9 cellular contexts compared by ENCODE assay signal in genomic region chr7:14691597-14692203, GRCh38.
DNase-seq lines count a peak whose midpoint lies in the region; ATAC-seq and TF ChIP-seq lines count a peak whose summit lies in the region.
"Had no signal": no experiment of that assay in that cellular context is flagged by ENCODE, and none has a peak within 500 bp of the region (broad histone marks: within the 10 kb centered on the region; RNA-seq: fewer than 3 reads in every experiment).

No MANE protein-coding gene starts in this region.

- H3K79me2 ChIP-seq in OCI-LY1 (ENCODE audit: insufficient read depth, low read length), result no peaks in the 10 kb centered on the region

- H3F3A ChIP-seq in OCI-LY1 (ENCODE audit: insufficient read depth, low read length), result no peaks in the 10 kb centered on the region

- no peaks in the 10 kb centered on the region for H3K36me3 ChIP-seq in OCI-LY1 (ENCODE audit: insufficient read depth, low read length)
- H3K36me3 ChIP-seq: BLaER1 had no signal

- peak overlapping the region; percentile 18 for H3K27ac ChIP-seq in OCI-LY1 (ENCODE audit: low read depth, low read length, poor library complexity, severe bottlenecking)
- H3K27ac ChIP-seq: BLaER1 had no signal

- H3K27me3 ChIP-seq in OCI-LY1 (ENCODE audit: insufficient read depth, low read length), result no peaks in the 10 kb centered on the region
- H3K27me3 ChIP-seq: BLaER1 had no signal

- H3K4me1 ChIP-seq in OCI-LY1 (ENCODE audit: insufficient read depth, low read length, severe bottlenecking), result peaks cover 36% of the 10 kb centered on the region
- H3K4me1 ChIP-seq: BLaER1 had no signal

- H3K4me1 Mint-ChIP-seq in progenitor cell of endocrine pancreas (ENCODE audit: low read depth), result peaks cover 12% of the 10 kb centered on the region

- no peaks in the 10 kb centered on the region for H3K9me3 Mint-ChIP-seq in progenitor cell of endocrine pancreas (ENCODE audit: low read depth)

- H3K4me3 Mint-ChIP-seq in progenitor cell of endocrine pancreas (ENCODE audit: low read depth), result no peak overlapping the region

- no peaks in the 10 kb centered on the region for H3K36me3 Mint-ChIP-seq in progenitor cell of endocrine pancreas (ENCODE audit: insufficient read depth)

- H2AFZ ChIP-seq in OCI-LY1 (ENCODE audit: low read length), result no peak overlapping the region

- H3K4me2 ChIP-seq in OCI-LY1 (ENCODE audit: low read length), result no peak overlapping the region; the same call in 1 of the 2 replicates
- H3K4me2 ChIP-seq: BLaER1 had no signal

- H3K4me3 ChIP-seq in OCI-LY1 (ENCODE audit: low read depth, low read length, poor library complexity, severe bottlenecking), result no peak overlapping the region
- H3K4me3 ChIP-seq: BLaER1 had no signal

- DNase-seq in DMS153 treated with DMSO at 0.1 percent for 48 hours (lab: John Stamatoyannopoulos, UW; ENCODE audit: unreplicated experiment) (peak; percentile 62), DMS153 (lab: John Stamatoyannopoulos, UW) (no peak), globus pallidus (ENCODE audit: low spot score) (peak; percentile 37), progenitor cell of endocrine pancreas (ENCODE audit: low spot score, unreplicated experiment) (peak; percentile 54)
- DNase-seq in activated effector memory CD4-positive, alpha-beta T cell treated with Interleukin-2 at 50 U/mL for 16 hours, result peak; percentile 14

- no peaks in the 10 kb centered on the region for H3K9me3 ChIP-seq in OCI-LY1 (ENCODE audit: low read length)
- H3K9me3 ChIP-seq: BLaER1 had no signal

- H3K27me3 Mint-ChIP-seq in progenitor cell of endocrine pancreas, result no peaks in the 10 kb centered on the region

- no peak overlapping the region for H3K27ac Mint-ChIP-seq in progenitor cell of endocrine pancreas

- no peaks in the 10 kb centered on the region for H3K9me2 ChIP-seq in OCI-LY1 (ENCODE audit: low read depth, low read length)

- TF ChIP-seq CTCF in OCI-LY1 (IDR thresholded peaks at IDR 0.05; ENCODE audit: low read length) (peak; percentile 96), progenitor cell of endocrine pancreas (IDR thresholded peaks at IDR 0.05; ENCODE audit: unreplicated experiment) (peak; percentile 99)

- no peak overlapping the region for H3K9ac ChIP-seq in OCI-LY1 (ENCODE audit: low read length)
- H3K9ac ChIP-seq: BLaER1 had no signal

- H4K20me1 ChIP-seq in OCI-LY1 (ENCODE audit: insufficient read depth, low read length), result no peaks in the 10 kb centered on the region
- H4K20me1 ChIP-seq: BLaER1 had no signal

- ATAC-seq in HG02759 (IDR thresholded peaks at IDR 0.05; ENCODE audit: unreplicated experiment) (peak; percentile 50), GM18870 (IDR thresholded peaks at IDR 0.05; ENCODE audit: unreplicated experiment) (no peak)
